1 cellular context compared by ENCODE assay signal in the genomic region with DNA sequence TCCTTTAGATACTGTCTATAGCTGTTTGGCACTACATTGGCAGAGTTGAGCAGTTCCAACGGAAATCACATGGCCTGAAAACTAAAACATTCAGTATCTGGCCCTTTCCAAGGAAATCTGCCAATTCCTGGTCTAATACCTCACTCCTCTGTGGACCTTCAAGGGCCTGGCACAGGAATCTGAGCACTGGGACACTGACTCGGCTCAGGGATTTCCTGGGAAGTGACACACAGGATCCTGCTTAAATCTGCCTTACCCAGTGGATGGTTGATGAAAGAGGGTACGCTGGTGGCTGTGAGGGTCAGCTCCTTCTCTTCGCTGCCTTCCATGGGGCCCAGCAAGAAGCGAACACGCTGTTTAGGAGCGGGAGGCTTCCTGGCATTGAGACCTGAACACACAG.
TF ChIP-seq lines count a peak whose summit lies in the region.

No MANE protein-coding gene starts in this region.

TF ChIP-seq in IMR-90, 13 proteins besides CTCF, POLR2A, EP300 and RAD21 (continued from another document):
- TF ChIP-seq CEBPB (IDR thresholded peaks at IDR 0.05; ENCODE audit: low read depth, low read length) (no peak), RCOR1 (IDR thresholded peaks at IDR 0.05; ENCODE audit: insufficient replicate concordance, low read length) (no peak), RFX5 (IDR thresholded peaks at IDR 0.05; ENCODE audit: low read depth, low read length) (no peak), MXI1 (IDR thresholded peaks at IDR 0.05; ENCODE audit: borderline replicate concordance, low read depth, low read length) (no peak)
- TF ChIP-seq, protein P1, sequence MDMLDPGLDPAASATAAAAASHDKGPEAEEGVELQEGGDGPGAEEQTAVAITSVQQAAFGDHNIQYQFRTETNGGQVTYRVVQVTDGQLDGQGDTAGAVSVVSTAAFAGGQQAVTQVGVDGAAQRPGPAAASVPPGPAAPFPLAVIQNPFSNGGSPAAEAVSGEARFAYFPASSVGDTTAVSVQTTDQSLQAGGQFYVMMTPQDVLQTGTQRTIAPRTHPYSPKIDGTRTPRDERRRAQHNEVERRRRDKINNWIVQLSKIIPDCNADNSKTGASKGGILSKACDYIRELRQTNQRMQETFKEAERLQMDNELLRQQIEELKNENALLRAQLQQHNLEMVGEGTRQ (IDR thresholded peaks at IDR 0.05; ENCODE audit: low read depth, low read length), result no peak
